In the genomic region with DNA sequence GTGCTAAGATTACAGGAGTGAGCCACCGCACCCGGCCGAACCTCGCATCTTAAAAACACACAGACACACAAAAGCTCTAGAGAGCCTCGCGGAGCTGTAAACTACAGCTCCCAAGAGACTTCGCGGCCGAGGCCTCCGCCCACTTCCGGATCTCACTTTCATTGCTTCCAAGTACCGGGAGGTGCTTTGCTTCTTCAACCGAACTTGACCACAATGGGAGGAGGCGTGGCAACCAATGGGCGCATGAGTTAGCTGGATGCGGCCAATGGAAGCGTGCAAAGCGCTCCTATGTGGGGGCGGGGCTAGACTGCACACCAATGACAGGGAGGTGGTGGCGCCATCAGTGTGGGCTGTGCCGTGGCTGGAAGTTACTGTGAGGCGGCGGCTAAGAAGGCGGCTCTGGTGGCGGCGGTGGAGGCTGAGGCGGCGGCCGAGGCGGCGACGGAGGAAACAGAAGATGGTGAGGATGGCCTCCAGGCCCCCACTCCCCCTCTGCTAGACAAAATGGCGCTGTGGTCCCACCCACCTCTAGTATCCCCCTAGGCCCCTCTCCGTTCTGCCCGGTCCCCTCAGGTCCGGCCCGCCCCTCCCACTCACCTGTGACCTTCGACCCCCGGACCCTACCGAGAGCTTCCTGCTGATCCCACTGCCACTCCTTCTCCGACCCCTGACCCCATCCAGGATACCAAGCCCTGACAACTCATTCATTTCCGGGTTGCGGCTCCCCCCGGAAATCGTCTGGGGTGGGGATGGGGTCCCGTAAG, we compare ENCODE assay signal across 8 cellular contexts. TPM values are rescaled to one million over a fixed set of nuclear protein-coding genes. Genes with fewer than 3 reads are reported as not detected.
DNase-seq lines count a peak whose midpoint lies in the region; ATAC-seq and TF ChIP-seq lines count a peak whose summit lies in the region.

A gene (plus strand): TSS at position 366 of the 764 bp plus-strand sequence. CDS start 92 bp downstream, at position 458.

- peak within 1 kb of the TSS; percentile 89 for H3K27ac Mint-ChIP-seq in dendritic cell treated with granulocyte-macrophage colony-stimulating factor and Interleukin-4, amounts not matched to agents 40 ng/mL and 50 ng/mL, for 4 days

- H3K27me3 Mint-ChIP-seq in dendritic cell treated with granulocyte-macrophage colony-stimulating factor and Interleukin-4, amounts not matched to agents 40 ng/mL and 50 ng/mL, for 4 days, result no peaks in the 10 kb centered on the region

- DNase-seq in BJ (ENCODE audit: low read depth), result peak; percentile 99
- peak; percentile 94 for DNase-seq in NCI-H748 treated with DMSO at 0.1 percent for 48 hours (lab: John Stamatoyannopoulos, UW)
- DNase-seq in activated CD4-positive, alpha-beta T cell treated with anti-CD3 and anti-CD28 coated beads, Interleukin-2, amount 50 U/mL, for 24 hours (ENCODE audit: low read depth in 1 of 2, low spot score in 1 of 2), result peak; percentile 92 to 99
- peak; percentile 99 for DNase-seq in left lobe of liver (ENCODE audit: low spot score)
- DNase-seq in stimulated activated CD4-positive, alpha-beta T cell treated with anti-CD3 and anti-CD28 coated beads, Interleukin-2, amount 100 ng/mL, for 4 hours (ENCODE audit: low read depth), result peak; percentile 99

- POLR2A ChIA-PET in BJ (lab: Charles Lee), result interaction anchor here (0.6 to 0.7 kb wide), 3 partner anchors 42 to 253 kb away, joined by 3 to 16 read pairs (median 3); a partner anchor contains a TSS

- H3K27me3 ChIP-seq in BJ (ENCODE audit: control insufficient read depth, insufficient read depth, low read length), result no peaks in the 10 kb centered on the region

- no peaks in the 10 kb centered on the region for H3K9me3 Mint-ChIP-seq in dendritic cell treated with granulocyte-macrophage colony-stimulating factor and Interleukin-4, amounts not matched to agents 40 ng/mL and 50 ng/mL, for 4 days

- peaks cover 6% of the 10 kb centered on the region for H3K36me3 ChIP-seq in BJ (ENCODE audit: control insufficient read depth, insufficient read depth, low read length)

- H3K4me3 ChIP-seq in BJ (ENCODE audit: low read depth, low read length), result peak within 1 kb of the TSS; percentile 83

- CTCF ChIA-PET in BJ (lab: Yijun Ruan, JAX), result interaction anchor here (1.1 kb wide), 1 partner anchor 14 kb away, joined by 4 read pairs; no protein-coding TSS in a partner anchor

- TF ChIP-seq CTCF in BJ (IDR thresholded peaks at IDR 0.05; ENCODE audit: insufficient read depth, low read depth, low read length), result no peak

- peaks cover 57% of the 10 kb centered on the region for H3K4me1 Mint-ChIP-seq in dendritic cell treated with granulocyte-macrophage colony-stimulating factor and Interleukin-4, amounts not matched to agents 40 ng/mL and 50 ng/mL, for 4 days (ENCODE audit: low read depth)

- ATAC-seq in GM19324 (IDR thresholded peaks at IDR 0.05; ENCODE audit: low FRiP score, unreplicated experiment) (peak; percentile 58), HG03521 (IDR thresholded peaks at IDR 0.05; ENCODE audit: unreplicated experiment) (peak; percentile 54), left lobe of liver (peak; percentile 76)

- peaks cover 66% of the 10 kb centered on the region for H3K36me3 Mint-ChIP-seq in dendritic cell treated with granulocyte-macrophage colony-stimulating factor and Interleukin-4, amounts not matched to agents 40 ng/mL and 50 ng/mL, for 4 days (ENCODE audit: low read depth)

- H3K4me3 Mint-ChIP-seq in dendritic cell treated with granulocyte-macrophage colony-stimulating factor and Interleukin-4, amounts not matched to agents 40 ng/mL and 50 ng/mL, for 4 days, result peak within 1 kb of the TSS; percentile 99

- intact Hi-C loops in dendritic cell treated with granulocyte-macrophage colony-stimulating factor and Interleukin-4, amounts not matched to agents 40 ng/mL and 50 ng/mL, for 4 days (cut with micrococcal nuclease), result loop anchor here (1.0 kb wide), 1 partner anchor 28 kb away; a partner anchor contains a TSS

RNA-seq across cellular contexts. Expression of the gene that starts here (rescaled TPM):
- polyA plus RNA-seq in BJ (2011; rRNA removed), result 52.7 and 55.6 TPM in 2 replicates
- 15.5 and 17.8 TPM in 2 replicates for polyA minus RNA-seq in BJ (2011; rRNA and poly(A)+ RNA removed)
- 10.9 TPM for total RNA-seq in left lobe of liver

Comparison
In these comparisons a context has a peak if more than half of its experiments do, and no peak if none do; other contexts are left out.
1. Peak in every context shown above with its lines: DNase-seq, ATAC-seq and H3K4me3 ChIP-seq.